In genomic region chr5:17228833-17229291, GRCh38 we compare ENCODE assay signal across 1 cellular context.
TF ChIP-seq lines count a peak whose summit lies in the region.

No MANE protein-coding gene starts in this region.

TF ChIP-seq in GM23338, 12 proteins besides CTCF, POLR2A, EP300 and RAD21 (continued from another document):
- TF ChIP-seq REST (IDR thresholded peaks at IDR 0.05; ENCODE audit: unreplicated experiment) (no peak), NANOG (IDR thresholded peaks at IDR 0.05; ENCODE audit: borderline replicate concordance) (no peak)
